ENCODE assay signal across 27 cellular contexts in the genomic region with DNA sequence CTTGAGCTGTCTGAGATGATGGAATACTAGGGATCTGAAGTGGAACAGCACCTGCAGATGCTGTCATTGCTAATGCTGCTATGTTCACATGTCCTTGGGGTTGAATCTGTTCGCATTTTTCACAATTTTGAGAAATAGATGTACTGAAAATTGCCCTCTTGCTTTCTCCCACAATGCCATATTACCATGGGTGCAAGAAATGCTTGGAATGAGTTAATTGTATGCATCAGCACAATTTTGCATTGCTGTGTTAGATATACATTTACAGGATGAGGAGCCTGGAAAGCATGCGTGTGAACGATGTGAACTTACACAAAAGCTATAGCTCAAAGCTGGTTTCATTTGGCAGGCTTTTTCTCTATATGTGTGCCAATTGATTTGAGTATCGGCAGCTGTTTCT.
A peak's percentile ranks its signal among the peaks of the same experiment; 100 is the strongest.
DNase-seq lines count a peak whose midpoint lies in the region; ATAC-seq, FAIRE-seq and TF ChIP-seq lines count a peak whose summit lies in the region.
"Had no signal": no experiment of that assay in that cellular context is flagged by ENCODE, and none has a peak within 500 bp of the region (broad histone marks: within the 10 kb centered on the region; RNA-seq: fewer than 3 reads in every experiment).

No MANE protein-coding gene starts in this region.

- no peaks in the 10 kb centered on the region for H3K9me3 Mint-ChIP-seq in activated naive CD8-positive, alpha-beta T cell treated with anti-CD3 and anti-CD28 coated beads, Interleukin-2, amount 50 U/mL, for 24 hours
- H3K9me3 Mint-ChIP-seq: activated naive CD4-positive, alpha-beta T cell treated with anti-CD3 and anti-CD28 coated beads, Interleukin-2, amount 50 U/mL, for 24 hours; activated T-cell treated with anti-CD3 and anti-CD28 coated beads, Interleukin-2, amount 50 U/mL, for 4 hours; naive thymus-derived CD8-positive, alpha-beta T cell; stimulated activated naive CD8-positive, alpha-beta T cell treated with anti-CD3 and anti-CD28 coated beads, Interleukin-15, amount 100 ng/mL, for 72 hours had no signal

- no peaks in the 10 kb centered on the region for H3K36me3 Mint-ChIP-seq in activated naive CD8-positive, alpha-beta T cell treated with anti-CD3 and anti-CD28 coated beads, Interleukin-2, amount 50 U/mL, for 24 hours (ENCODE audit: low read depth)
- H3K36me3 Mint-ChIP-seq: activated naive CD4-positive, alpha-beta T cell treated with anti-CD3 and anti-CD28 coated beads, Interleukin-2, amount 50 U/mL, for 24 hours; naive thymus-derived CD8-positive, alpha-beta T cell had no signal

- H3K4me1 Mint-ChIP-seq in activated naive CD8-positive, alpha-beta T cell treated with anti-CD3 and anti-CD28 coated beads, Interleukin-2, amount 50 U/mL, for 24 hours = no peaks in the 10 kb centered on the region
- H3K4me1 Mint-ChIP-seq: activated naive CD4-positive, alpha-beta T cell treated with anti-CD3 and anti-CD28 coated beads, Interleukin-2, amount 50 U/mL, for 24 hours; naive thymus-derived CD8-positive, alpha-beta T cell; stimulated activated naive CD8-positive, alpha-beta T cell treated with anti-CD3 and anti-CD28 coated beads, Interleukin-15, amount 100 ng/mL, for 72 hours had no signal

- H3K4me2 ChIP-seq in skeletal muscle satellite cell (ENCODE audit: low read length) = peak overlapping the region; percentile 17

- no peak overlapping the region for H3K4me3 ChIP-seq in adipocyte (ENCODE audit: low read length)
- peak overlapping the region; percentile 9 to 12 for H3K4me3 ChIP-seq in kidney (ENCODE audit: low read length in 2 of 2)
- H3K4me3 ChIP-seq in skeletal muscle satellite cell (ENCODE audit: low read length) = no peak overlapping the region
- no peak overlapping the region for H3K4me3 ChIP-seq in tibial artery
- H3K4me3 ChIP-seq: spleen, vagina had no signal

- ATAC-seq in activated naive CD8-positive, alpha-beta T cell treated with anti-CD3 and anti-CD28 coated beads, Interleukin-2, amount 50 U/mL, for 24 hours = no peak
- ATAC-seq: activated T-cell treated with anti-CD3 and anti-CD28 coated beads, Interleukin-2, amount 50 U/mL, for 4 hours; naive thymus-derived CD8-positive, alpha-beta T cell; SK-N-SH treated with all-trans-retinoic acid at 6 μM for 48 hours; stimulated activated naive CD8-positive, alpha-beta T cell treated with anti-CD3 and anti-CD28 coated beads, Interleukin-15, amount 100 ng/mL, for 72 hours had no signal

- H3K9ac ChIP-seq in adipocyte (ENCODE audit: low read length) (no peak overlapping the region), kidney (ENCODE audit: low read length in 2 of 2) (no peak overlapping the region), skeletal muscle satellite cell (ENCODE audit: low read depth, low read length) (no peak overlapping the region)

- no peak for FAIRE-seq in kidney (lab: Jason Lieb, UNC)
- FAIRE-seq: colon, endometrium, H1 had no signal

- no peaks in the 10 kb centered on the region for H3K9me3 ChIP-seq in adipocyte (ENCODE audit: control insufficient read depth, low read length)
- no peaks in the 10 kb centered on the region for H3K9me3 ChIP-seq in kidney (ENCODE audit: control insufficient read depth in 1 of 2, low read length in 2 of 2)
- no peaks in the 10 kb centered on the region for H3K9me3 ChIP-seq in skeletal muscle satellite cell (replicated peaks; ENCODE audit: low read length)
- no peaks in the 10 kb centered on the region for H3K9me3 ChIP-seq in tibial artery
- H3K9me3 ChIP-seq: BE2C, spleen, vagina had no signal

- no peak overlapping the region for H3K27ac Mint-ChIP-seq in activated naive CD8-positive, alpha-beta T cell treated with anti-CD3 and anti-CD28 coated beads, Interleukin-2, amount 50 U/mL, for 24 hours
- H3K27ac Mint-ChIP-seq: activated naive CD4-positive, alpha-beta T cell treated with anti-CD3 and anti-CD28 coated beads, Interleukin-2, amount 50 U/mL, for 24 hours; naive thymus-derived CD8-positive, alpha-beta T cell; stimulated activated naive CD8-positive, alpha-beta T cell treated with anti-CD3 and anti-CD28 coated beads, Interleukin-15, amount 100 ng/mL, for 72 hours had no signal

- H3K4me1 ChIP-seq in adipocyte (ENCODE audit: control insufficient read depth, insufficient read depth, low read length) (peaks cover 40% of the 10 kb centered on the region), kidney (ENCODE audit: control insufficient read depth in 1 of 2, insufficient read depth in 1 of 2, low read depth in 1 of 2, low read length in 2 of 2) (peaks cover 26 to 28% of the 10 kb centered on the region in 2 donors), skeletal muscle satellite cell (ENCODE audit: control insufficient read depth, insufficient read depth, low read length) (peaks cover 29% of the 10 kb centered on the region), tibial artery (peaks cover 0 to 32% (median 18%) of the 10 kb centered on the region in 4 donors)

- H3K27me3 Mint-ChIP-seq in activated naive CD8-positive, alpha-beta T cell treated with anti-CD3 and anti-CD28 coated beads, Interleukin-2, amount 50 U/mL, for 24 hours = no peaks in the 10 kb centered on the region
- H3K27me3 Mint-ChIP-seq: activated naive CD4-positive, alpha-beta T cell treated with anti-CD3 and anti-CD28 coated beads, Interleukin-2, amount 50 U/mL, for 24 hours; stimulated activated naive CD8-positive, alpha-beta T cell treated with anti-CD3 and anti-CD28 coated beads, Interleukin-15, amount 100 ng/mL, for 72 hours had no signal

- H3K27ac ChIP-seq in kidney (ENCODE audit: low read depth in 2 of 2, low read length in 2 of 2) = no peak overlapping the region
- H3K27ac ChIP-seq in tibial artery = no peak overlapping the region
- H3K27ac ChIP-seq: vagina had no signal

- H3K27me3 ChIP-seq in adipocyte (replicated peaks; ENCODE audit: control insufficient read depth, insufficient read depth, low read length) (no peaks in the 10 kb centered on the region), skeletal muscle satellite cell (ENCODE audit: control insufficient read depth, insufficient read depth, low read length) (no peaks in the 10 kb centered on the region), tibial artery (no peaks in the 10 kb centered on the region)
- H3K27me3 ChIP-seq: BE2C, spleen, vagina had no signal

- intact Hi-C loops in kidney (cut with DNase I) (no loop called here), tibial artery (cut with DNase I; ENCODE audit: low total_unique reads) (no loop called here)

- DNase-seq in NCI-H446 treated with DMSO at 0.1 percent for 48 hours (lab: John Stamatoyannopoulos, UW) (peak; percentile 13), NCI-H446 (lab: John Stamatoyannopoulos, UW) (no peak), adipocyte (ENCODE audit: low read depth) (peak; percentile 17), kidney (no peak), tibial artery (no peak)
- no peak for DNase-seq in activated CD4-positive, alpha-beta T cell treated with anti-CD3 and anti-CD28 coated beads for 48 hours
- no peak for DNase-seq in activated naive CD8-positive, alpha-beta T cell treated with anti-CD3 and anti-CD28 coated beads, Interleukin-2, amount 50 U/mL, for 24 hours
- DNase-seq: 8988T; activated CD4-positive, CD25-positive, alpha-beta regulatory T cell; activated T-cell treated with anti-CD3 and anti-CD28 coated beads, Interleukin-2, amount 50 U/mL, for 4 hours; BE2C; kidney glomerular epithelial cell; mesendoderm; naive thymus-derived CD8-positive, alpha-beta T cell; NCI-H1930; NCI-H510A; spleen; stimulated activated CD4-positive, alpha-beta T cell treated with anti-CD3 and anti-CD28 coated beads, Interleukin-4, amount 100 ng/mL, for 24 hours; stimulated activated naive CD8-positive, alpha-beta T cell treated with anti-CD3 and anti-CD28 coated beads, Interleukin-15, amount 100 ng/mL, for 72 hours; T-helper 9 cell had no signal

- H3K4me3 Mint-ChIP-seq in activated naive CD8-positive, alpha-beta T cell treated with anti-CD3 and anti-CD28 coated beads, Interleukin-2, amount 50 U/mL, for 24 hours = no peak overlapping the region
- H3K4me3 Mint-ChIP-seq: activated naive CD4-positive, alpha-beta T cell treated with anti-CD3 and anti-CD28 coated beads, Interleukin-2, amount 50 U/mL, for 24 hours; activated T-cell treated with anti-CD3 and anti-CD28 coated beads, Interleukin-2, amount 50 U/mL, for 4 hours; naive thymus-derived CD8-positive, alpha-beta T cell; stimulated activated naive CD8-positive, alpha-beta T cell treated with anti-CD3 and anti-CD28 coated beads, Interleukin-15, amount 100 ng/mL, for 72 hours had no signal

- TF ChIP-seq CTCF in kidney (IDR thresholded peaks at IDR 0.05; ENCODE audit: borderline replicate concordance, extremely low read depth, insufficient read depth) (no peak), tibial artery (IDR thresholded peaks at IDR 0.05) (no peak)

- H3K36me3 ChIP-seq in adipocyte (ENCODE audit: control insufficient read depth, insufficient read depth, low read length, severe bottlenecking) (no peaks in the 10 kb centered on the region), kidney (ENCODE audit: control insufficient read depth in 1 of 2, insufficient read depth in 2 of 2, low read length in 2 of 2) (no peaks in the 10 kb centered on the region), skeletal muscle satellite cell (ENCODE audit: insufficient read depth, low read length) (no peaks in the 10 kb centered on the region), tibial artery (no peaks in the 10 kb centered on the region)
- H3K36me3 ChIP-seq: BE2C, spleen, vagina had no signal

Comparison
In these comparisons a context has a peak if more than half of its experiments do, and no peak if none do; other contexts are left out.
1. DNase-seq: peak in NCI-H446 treated with DMSO at 0.1 percent for 48 hours (single experiment) and adipocyte (single experiment); none in NCI-H446 (0 of 2), kidney (single experiment), activated CD4-positive, alpha-beta T cell treated with anti-CD3 and anti-CD28 coated beads for 48 hours (single experiment), activated naive CD8-positive, alpha-beta T cell treated with anti-CD3 and anti-CD28 coated beads, Interleukin-2, amount 50 U/mL, for 24 hours (single experiment) and tibial artery (0 of 2).
2. H3K4me3 ChIP-seq: peak in kidney (2 of 2); none in adipocyte (single experiment), skeletal muscle satellite cell (single experiment) and tibial artery (0 of 2).